10 cellular contexts compared by ENCODE assay signal in genomic region chr14:49982522-49982951, GRCh38.
DNase-seq lines count a peak whose midpoint lies in the region; ATAC-seq and TF ChIP-seq lines count a peak whose summit lies in the region.
"Had no signal": no experiment of that assay in that cellular context is flagged by ENCODE, and none has a peak within 500 bp of the region (broad histone marks: within the 10 kb centered on the region; RNA-seq: fewer than 3 reads in every experiment).

No MANE protein-coding gene starts in this region.

- H3K9me3 Mint-ChIP-seq in activated CD8-positive, alpha-beta T cell treated with anti-CD3 and anti-CD28 coated beads for 36 hours: no peaks in the 10 kb centered on the region

- H3K9ac ChIP-seq in subcutaneous abdominal adipose tissue (ENCODE audit: low read length in 5 of 5): peak overlapping the region in 4 of 5 donors; percentile 16 to 63 (median 28)

- intact Hi-C loops in activated CD8-positive, alpha-beta T cell treated with anti-CD3 and anti-CD28 coated beads for 36 hours (cut with micrococcal nuclease): no loop called here
- intact Hi-C loops in left cardiac atrium (cut with DNase I): no loop called here

- peak overlapping the region; percentile 44 for H3K27ac ChIP-seq in subcutaneous abdominal adipose tissue (ENCODE audit: low read depth, low read length)

- H3K4me3 Mint-ChIP-seq in activated CD8-positive, alpha-beta T cell treated with anti-CD3 and anti-CD28 coated beads for 36 hours: no peak overlapping the region

- peaks cover 0 to 23% (median 18%) of the 10 kb centered on the region in 5 donors for H3K4me1 ChIP-seq in subcutaneous abdominal adipose tissue (ENCODE audit: control insufficient read depth in 5 of 5, insufficient read depth in 5 of 5, low read length in 5 of 5)

- CTCF ChIA-PET in activated CD8-positive, alpha-beta T cell treated with anti-CD3 and anti-CD28 coated beads for 36 hours (lab: Charles Lee): interaction anchor here (0.7 kb wide), 1 partner anchor 20 kb away, joined by 5 read pairs; no protein-coding TSS in a partner anchor

- no peaks in the 10 kb centered on the region for H3K9me3 ChIP-seq in subcutaneous abdominal adipose tissue (ENCODE audit: control insufficient read depth in 5 of 5, low read length in 5 of 5)

- no peaks in the 10 kb centered on the region for H3K36me3 Mint-ChIP-seq in activated CD8-positive, alpha-beta T cell treated with anti-CD3 and anti-CD28 coated beads for 36 hours (ENCODE audit: low read depth)

- H3K27ac Mint-ChIP-seq in activated CD8-positive, alpha-beta T cell treated with anti-CD3 and anti-CD28 coated beads for 36 hours: peak overlapping the region; percentile 12

- ATAC-seq in activated CD8-positive, alpha-beta T cell treated with anti-CD3 and anti-CD28 coated beads for 36 hours: no peak
- ATAC-seq in left cardiac atrium (peak; percentile 51 to 77), HG02852 (IDR thresholded peaks at IDR 0.05; ENCODE audit: unreplicated experiment) (no peak), HG02885 (IDR thresholded peaks at IDR 0.05; ENCODE audit: poor library complexity, unreplicated experiment) (no peak)

- DNase-seq in activated CD8-positive, alpha-beta memory T cell treated with anti-CD3 and anti-CD28 coated beads, Interleukin-2, amount 50 U/mL, for 48 hours: peak; percentile 28
- no peak for DNase-seq in activated CD8-positive, alpha-beta memory T cell treated with anti-CD3 and anti-CD28 coated beads for 24 hours
- no peak for DNase-seq in activated CD8-positive, alpha-beta T cell treated with anti-CD3 and anti-CD28 coated beads for 36 hours
- DNase-seq in left cardiac atrium (no peak), RKO (ENCODE audit: low spot score) (no peak)
- DNase-seq: C1 segment of cervical spinal cord, NCI-H1092 had no signal

- no peaks in the 10 kb centered on the region for H3K27me3 Mint-ChIP-seq in activated CD8-positive, alpha-beta T cell treated with anti-CD3 and anti-CD28 coated beads for 36 hours

- POLR2A ChIA-PET in activated CD8-positive, alpha-beta T cell treated with anti-CD3 and anti-CD28 coated beads for 36 hours (lab: Charles Lee): no interaction called here

- TF ChIP-seq CTCF in activated CD8-positive, alpha-beta T cell treated with anti-CD3 and anti-CD28 coated beads for 36 hours (IDR thresholded peaks at IDR 0.05): no peak

- H3K4me1 Mint-ChIP-seq in activated CD8-positive, alpha-beta T cell treated with anti-CD3 and anti-CD28 coated beads for 36 hours (ENCODE audit: low read depth): peaks cover 71% of the 10 kb centered on the region

- no peaks in the 10 kb centered on the region for H3K27me3 ChIP-seq in subcutaneous abdominal adipose tissue (ENCODE audit: control insufficient read depth in 5 of 5, insufficient read depth in 4 of 5, low read length in 5 of 5)

- H3K4me3 ChIP-seq in subcutaneous abdominal adipose tissue (ENCODE audit: low read depth in 1 of 5, low read length in 5 of 5): peak overlapping the region; percentile 33 to 50 (median 45)

- H3K36me3 ChIP-seq in subcutaneous abdominal adipose tissue (ENCODE audit: control insufficient read depth in 5 of 5, insufficient read depth in 5 of 5, low read length in 5 of 5): no peaks in the 10 kb centered on the region

Comparison
In these comparisons a context has a peak if more than half of its experiments do, and no peak if none do; other contexts are left out.
1. ATAC-seq: peak in left cardiac atrium (2 of 2); none in activated CD8-positive, alpha-beta T cell treated with anti-CD3 and anti-CD28 coated beads for 36 hours (single experiment), HG02852 (single experiment) and HG02885 (single experiment).